1 cellular context compared by ENCODE assay signal in genomic region chr11:9600651-9601040, GRCh38.
TF ChIP-seq lines count a peak whose summit lies in the region.

No MANE protein-coding gene starts in this region.

TF ChIP-seq in GM12878, 131 proteins besides CTCF, POLR2A, EP300 and RAD21 (continued from another document):
- no peak for TF ChIP-seq E2F8 (IDR thresholded peaks at IDR 0.05; ENCODE audit: low read depth, partially characterized antibody)
- TF ChIP-seq ZNF384 (IDR thresholded peaks at IDR 0.05; ENCODE audit: borderline replicate concordance, low read depth, low read length), result no peak
- TF ChIP-seq SREBF2 (IDR thresholded peaks at IDR 0.05; ENCODE audit: low read length), result no peak
- TF ChIP-seq IRF4 (IDR thresholded peaks at IDR 0.05; ENCODE audit: low read depth, low read length), result 0 out of 2 replicates have a peak, but pooled peaks have one; percentile 40
- TF ChIP-seq NFIC (IDR thresholded peaks at IDR 0.05; ENCODE audit: low read depth, low read length), result peak; percentile 22; the same call in 1 of the 2 replicates
- TF ChIP-seq BCL11A (IDR thresholded peaks at IDR 0.05; ENCODE audit: low read depth, low read length), result peak; percentile 55; the same call in 1 of the 2 replicates
- TF ChIP-seq MYB (IDR thresholded peaks at IDR 0.05; ENCODE audit: borderline replicate concordance, low read depth, low read length), result no peak
- no peak for TF ChIP-seq KAT2A (conservative IDR thresholded peaks at IDR 0.05; ENCODE audit: control insufficient read depth, low read depth, low read length)
- TF ChIP-seq BMI1 (IDR thresholded peaks at IDR 0.05; ENCODE audit: borderline replicate concordance), result no peak
